In the genomic region with DNA sequence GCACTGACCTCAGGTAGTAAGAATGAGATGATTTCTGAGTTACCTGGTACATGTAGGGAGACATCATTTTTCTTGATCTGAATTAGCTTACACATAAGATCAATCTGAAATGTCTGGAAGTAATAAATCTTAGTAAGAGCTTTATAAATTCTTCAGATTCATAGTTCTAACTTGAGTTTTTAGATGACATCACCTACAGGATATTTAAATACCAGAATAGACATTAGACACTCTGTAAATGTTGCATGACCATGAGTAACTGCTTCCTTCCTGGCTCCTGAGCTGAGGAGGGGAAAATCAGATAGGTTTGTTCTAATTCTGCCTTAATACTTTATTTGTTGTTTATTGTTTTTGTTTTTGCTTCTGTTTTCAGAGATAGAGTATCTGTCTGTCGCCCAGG, we compare ENCODE assay signal across 19 cellular contexts.
DNase-seq lines count a peak whose midpoint lies in the region; ATAC-seq, FAIRE-seq and TF ChIP-seq lines count a peak whose summit lies in the region.
"Had no signal": no experiment of that assay in that cellular context is flagged by ENCODE, and none has a peak within 500 bp of the region (broad histone marks: within the 10 kb centered on the region; RNA-seq: fewer than 3 reads in every experiment).

No MANE protein-coding gene starts in this region.

- no peak overlapping the region for H3K4me3 ChIP-seq in adipocyte (ENCODE audit: low read length)
- H3K4me3 ChIP-seq in fibroblast of pulmonary artery (replicated peaks; ENCODE audit: low read depth, low read length) = no peak overlapping the region
- no peak overlapping the region for H3K4me3 ChIP-seq in kidney (ENCODE audit: low read length in 2 of 2)
- H3K4me3 ChIP-seq: dorsolateral prefrontal cortex, pancreas, SK-N-MC, smooth muscle cell had no signal

- no peak for TF ChIP-seq CTCF in fibroblast of pulmonary artery (IDR thresholded peaks at IDR 0.05; ENCODE audit: low read length, missing control alignments)
- TF ChIP-seq CTCF in kidney (IDR thresholded peaks at IDR 0.05; ENCODE audit: borderline replicate concordance, extremely low read depth, insufficient read depth) = no peak

- FAIRE-seq in kidney (lab: Jason Lieb, UNC) = no peak
- FAIRE-seq: pancreas had no signal

- H3K27ac ChIP-seq in kidney (ENCODE audit: low read depth in 2 of 2, low read length in 2 of 2) = no peak overlapping the region
- H3K27ac ChIP-seq: pancreas, SK-N-MC had no signal

- H3K36me3 ChIP-seq in adipocyte (ENCODE audit: control insufficient read depth, insufficient read depth, low read length, severe bottlenecking) (no peaks in the 10 kb centered on the region), kidney (ENCODE audit: control insufficient read depth in 1 of 2, insufficient read depth in 2 of 2, low read length in 2 of 2) (peaks cover 0 to 2% of the 10 kb centered on the region in 2 donors)
- H3K36me3 ChIP-seq: pancreas had no signal

- H3K9me3 ChIP-seq in adipocyte (ENCODE audit: control insufficient read depth, low read length) (no peaks in the 10 kb centered on the region), kidney (ENCODE audit: control insufficient read depth in 1 of 2, low read length in 2 of 2) (no peaks in the 10 kb centered on the region)
- H3K9me3 ChIP-seq: pancreas had no signal

- H3K4me1 ChIP-seq in adipocyte (ENCODE audit: control insufficient read depth, insufficient read depth, low read length) (no peaks in the 10 kb centered on the region), kidney (ENCODE audit: control insufficient read depth in 1 of 2, insufficient read depth in 1 of 2, low read depth in 1 of 2, low read length in 2 of 2) (no peaks in the 10 kb centered on the region)
- H3K4me1 ChIP-seq: pancreas had no signal

- intact Hi-C loops in kidney (cut with DNase I) = no loop called here

- DNase-seq in HCEC 1CT (peak; percentile 83), adipocyte (ENCODE audit: low read depth) (peak; percentile 54), fibroblast of pulmonary artery (ENCODE audit: low read depth) (peak; percentile 58), COR-L47 (lab: John Stamatoyannopoulos, UW) (no peak), kidney (no peak)
- DNase-seq: activated CD4-positive, alpha-beta memory T cell treated with anti-CD3 and anti-CD28 coated beads for 36 hours; aorta; dorsolateral prefrontal cortex; GF-D8; islet precursor cell; KG1; NCI-H1694; NCI-H446; pancreas; stimulated activated naive CD4-positive, alpha-beta T cell had no signal

- H3K27me3 ChIP-seq in adipocyte (replicated peaks; ENCODE audit: control insufficient read depth, insufficient read depth, low read length) = no peaks in the 10 kb centered on the region
- H3K27me3 ChIP-seq: dorsolateral prefrontal cortex, pancreas had no signal

- H3K9ac ChIP-seq in adipocyte (ENCODE audit: low read length) = no peak overlapping the region
- no peak overlapping the region for H3K9ac ChIP-seq in kidney (ENCODE audit: low read length in 2 of 2)

- ATAC-seq in GM21367 (IDR thresholded peaks at IDR 0.05; ENCODE audit: unreplicated experiment) (no peak), GM19395 (IDR thresholded peaks at IDR 0.05; ENCODE audit: unreplicated experiment) (no peak)
- ATAC-seq: pancreas had no signal

Comparison
In these comparisons a context has a peak if more than half of its experiments do, and no peak if none do; other contexts are left out.
1. DNase-seq: peak in HCEC 1CT (single experiment), adipocyte (single experiment) and fibroblast of pulmonary artery (single experiment); none in COR-L47 (single experiment) and kidney (single experiment).